8 cellular contexts compared by ENCODE assay signal in the genomic region with DNA sequence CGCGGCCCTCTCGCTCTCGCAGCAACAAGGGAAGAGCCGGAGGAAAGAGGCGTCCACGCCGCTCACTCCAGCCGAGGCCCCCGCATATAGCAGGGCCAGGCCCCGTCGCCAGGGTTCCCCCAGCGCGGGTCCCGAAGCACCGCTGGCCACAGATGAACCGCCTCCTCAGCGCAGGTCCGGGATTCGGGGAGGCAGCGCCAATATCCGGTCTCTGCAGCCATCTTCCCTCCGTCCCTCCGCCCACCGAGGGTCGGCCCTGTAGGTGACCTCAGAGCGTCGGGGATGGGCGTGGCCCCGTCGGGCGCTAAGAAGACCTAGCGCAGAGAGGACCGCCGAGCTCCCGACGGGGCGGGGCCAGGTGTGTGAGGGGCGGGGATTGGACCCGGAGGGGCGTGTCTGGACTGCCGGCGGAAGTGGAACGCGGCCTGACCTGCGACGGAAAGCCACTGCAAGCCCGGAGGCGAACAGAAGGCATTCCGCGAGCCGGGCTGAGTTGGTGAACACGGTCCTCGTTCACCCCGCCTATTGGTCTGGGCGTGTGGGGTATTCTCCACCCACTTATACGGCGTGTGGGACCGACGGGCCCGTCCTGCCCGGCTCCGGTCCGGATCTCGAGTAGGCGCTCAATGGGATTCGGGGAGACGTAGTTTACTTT. TPM values are rescaled to one million over a fixed set of nuclear protein-coding genes. Genes with fewer than 3 reads are reported as not detected.
DNase-seq lines count a peak whose midpoint lies in the region; ATAC-seq, FAIRE-seq and TF ChIP-seq lines count a peak whose summit lies in the region.

No MANE protein-coding gene starts in this region.

- H3K27me3 ChIP-seq in SU-DHL-6 (ENCODE audit: low read length) (no peaks in the 10 kb centered on the region), pancreas (no peaks in the 10 kb centered on the region), tibial artery (no peaks in the 10 kb centered on the region)

- no peaks in the 10 kb centered on the region for H3K9me2 ChIP-seq in SU-DHL-6 (replicated peaks; ENCODE audit: insufficient read depth, low read length)

- peaks cover 45% of the 10 kb centered on the region for H3K36me3 Mint-ChIP-seq in activated naive CD8-positive, alpha-beta T cell treated with anti-CD3 and anti-CD28 coated beads, Interleukin-2, amount 50 U/mL, for 24 hours (ENCODE audit: low read depth)

- H3K79me2 ChIP-seq in SU-DHL-6 (ENCODE audit: insufficient read depth, low read length) = peaks cover 28% of the 10 kb centered on the region

- H3K4me3 ChIP-seq in GM12875 (ENCODE audit: low read depth, low read length) (peak overlapping the region; percentile 100), SU-DHL-6 (ENCODE audit: insufficient read depth, low read length, poor library complexity, severe bottlenecking) (peak overlapping the region; percentile 85), pancreas (peak overlapping the region; percentile 66 to 93 (median 85)), tibial artery (peak overlapping the region; percentile 74 to 83)

- no peaks in the 10 kb centered on the region for H4K20me1 ChIP-seq in SU-DHL-6 (ENCODE audit: low read depth, low read length)

- H3K4me2 ChIP-seq in SU-DHL-6 (ENCODE audit: low read depth, low read length, poor library complexity, severe bottlenecking) = peak overlapping the region; percentile 77

- 0% methylated on average over 54 to 68 of the region's 68 CpGs for WGBS in pancreas, 2 donors

- peak; percentile 94 to 99 (median 99) for DNase-seq in NCI-H1417 (lab: John Stamatoyannopoulos, UW)
- DNase-seq in activated naive CD8-positive, alpha-beta T cell treated with anti-CD3 and anti-CD28 coated beads, Interleukin-2, amount 50 U/mL, for 24 hours = peak; percentile 99
- DNase-seq in Right ventricle myocardium superior = peak; percentile 96
- DNase-seq in pancreas = peak; percentile 96 to 99 (median 99)
- DNase-seq in tibial artery = peak; percentile 89 to 96

- H3K27me3 Mint-ChIP-seq in activated naive CD8-positive, alpha-beta T cell treated with anti-CD3 and anti-CD28 coated beads, Interleukin-2, amount 50 U/mL, for 24 hours = no peaks in the 10 kb centered on the region

- TF ChIP-seq CTCF in GM12875 (IDR thresholded peaks at IDR 0.05; ENCODE audit: borderline replicate concordance, insufficient read depth, low read depth, low read length) (no peak), SU-DHL-6 (IDR thresholded peaks at IDR 0.05; ENCODE audit: insufficient read depth, low read length, poor library complexity, severe bottlenecking) (no peak), pancreas (IDR thresholded peaks at IDR 0.05) (no peak), tibial artery (IDR thresholded peaks at IDR 0.05) (peak in 1 of 2 experiments; percentile 4)

- peak overlapping the region; percentile 81 for H3K27ac ChIP-seq in SU-DHL-6 (ENCODE audit: low read depth, low read length)
- H3K27ac ChIP-seq in pancreas = peak overlapping the region; percentile 79 to 93 (median 88)
- H3K27ac ChIP-seq in tibial artery = peak overlapping the region; percentile 90 to 91

- no peak for FAIRE-seq in pancreas (lab: Jason Lieb, UNC)

- H2AFZ ChIP-seq in SU-DHL-6 (ENCODE audit: low read depth, low read length, severe bottlenecking) = peak overlapping the region; percentile 93

- intact Hi-C loops in Right ventricle myocardium superior (cut with DNase I) (no loop called here), pancreas (cut with DNase I) (no loop called here), tibial artery (cut with DNase I; ENCODE audit: low total_unique reads) (loop anchor here (10.0 kb wide), 2 partner anchors 131 to 251 kb away; partner anchors contain the start of gene ZFAND6)

- peak; percentile 96 for ATAC-seq in HG02763 (IDR thresholded peaks at IDR 0.05; ENCODE audit: unreplicated experiment)
- ATAC-seq in activated naive CD8-positive, alpha-beta T cell treated with anti-CD3 and anti-CD28 coated beads, Interleukin-2, amount 50 U/mL, for 24 hours = peak; percentile 96
- peak; percentile 99 for ATAC-seq in Right ventricle myocardium superior (ENCODE audit: poor library complexity)
- peak; percentile 97 to 99 (median 98) for ATAC-seq in pancreas

- peak overlapping the region; percentile 91 for H3K9ac ChIP-seq in SU-DHL-6 (ENCODE audit: low read length)

- H3K4me1 ChIP-seq in pancreas (peaks cover 0 to 4% (median 3%) of the 10 kb centered on the region in 3 donors), tibial artery (peaks cover 0 to 12% (median 8%) of the 10 kb centered on the region in 4 donors)

- H3K9me3 Mint-ChIP-seq in activated naive CD8-positive, alpha-beta T cell treated with anti-CD3 and anti-CD28 coated beads, Interleukin-2, amount 50 U/mL, for 24 hours = peaks cover 19% of the 10 kb centered on the region

- peak overlapping the region; percentile 94 for H3K27ac Mint-ChIP-seq in activated naive CD8-positive, alpha-beta T cell treated with anti-CD3 and anti-CD28 coated beads, Interleukin-2, amount 50 U/mL, for 24 hours

- peaks cover 27% of the 10 kb centered on the region for H3K4me1 Mint-ChIP-seq in activated naive CD8-positive, alpha-beta T cell treated with anti-CD3 and anti-CD28 coated beads, Interleukin-2, amount 50 U/mL, for 24 hours

- peaks cover 3% of the 10 kb centered on the region; the same call in 1 of the 2 replicates for H3F3A ChIP-seq in SU-DHL-6 (ENCODE audit: insufficient read depth)

- H3K36me3 ChIP-seq in SU-DHL-6 (ENCODE audit: low read length) = peaks cover 30% of the 10 kb centered on the region
- peaks cover 0 to 7% (median 0%) of the 10 kb centered on the region in 3 donors for H3K36me3 ChIP-seq in pancreas
- peaks cover 15 to 26% (median 26%) of the 10 kb centered on the region in 3 donors for H3K36me3 ChIP-seq in tibial artery

- peak overlapping the region; percentile 94 for H3K4me3 Mint-ChIP-seq in activated naive CD8-positive, alpha-beta T cell treated with anti-CD3 and anti-CD28 coated beads, Interleukin-2, amount 50 U/mL, for 24 hours

- H3K9me3 ChIP-seq in SU-DHL-6 (ENCODE audit: insufficient read depth, low read length) = peaks cover 23% of the 10 kb centered on the region; the same call in 1 of the 2 replicates
- no peaks in the 10 kb centered on the region for H3K9me3 ChIP-seq in pancreas
- H3K9me3 ChIP-seq in tibial artery = peaks cover 8 to 27% (median 27%) of the 10 kb centered on the region in 3 donors

RNA-seq across cellular contexts. Expression of gene MTHFS, which starts 26.8 kb away (rescaled TPM):
- 20.5 TPM for total RNA-seq in Right ventricle myocardium superior
- 10 to 100 TPM; 19.8 to 40.4 (median 27.1) TPM for total RNA-seq in pancreas
- 10 to 100 TPM; 49.1 to 53.1 TPM for polyA plus RNA-seq in pancreas

RNA-seq across cellular contexts. Expression of gene BCL2A1, which starts 47.4 kb away (rescaled TPM):
- total RNA-seq in Right ventricle myocardium superior (0.43 TPM), pancreas (1 to 10 TPM in 4 of 6 donors, under 1 TPM in 1, not detected in 1; 0.20 to 5.2 (median 1.4) TPM)
- under 1 TPM; 0.77 to 0.84 TPM for polyA plus RNA-seq in pancreas

Comparison
In these comparisons a context has a peak if more than half of its experiments do, and no peak if none do; other contexts are left out.
1. Peak in every context shown above with its lines: DNase-seq, ATAC-seq, H3K4me3 ChIP-seq and H3K27ac ChIP-seq.